ENCODE assay signal across 8 cellular contexts in the genomic region with DNA sequence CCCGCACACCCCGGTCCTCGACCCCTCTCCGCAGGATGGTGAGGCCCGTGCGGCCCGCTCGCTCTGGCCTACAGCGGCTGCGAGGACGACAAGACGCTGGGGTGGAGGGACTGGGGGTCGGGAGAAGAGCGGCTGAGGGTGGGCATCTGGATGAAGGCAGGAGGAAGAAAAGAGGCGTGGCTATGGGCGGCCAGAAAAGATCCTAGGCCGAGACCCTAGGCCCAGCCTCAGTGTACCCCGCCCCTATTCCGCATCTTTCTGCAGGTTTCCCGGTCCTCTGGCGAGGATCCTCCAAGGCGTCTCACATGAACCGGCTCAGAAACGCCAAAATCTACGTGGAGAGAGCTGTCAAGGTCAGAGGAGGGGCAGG.
DNase-seq lines count a peak whose midpoint lies in the region; ATAC-seq lines count a peak whose summit lies in the region.

No MANE protein-coding gene starts in this region.

- DNase-seq in activated naive CD8-positive, alpha-beta T cell treated with anti-CD3 and anti-CD28 coated beads, Interleukin-2, amount 50 U/mL, for 24 hours, result no peak
- no peak for DNase-seq in stimulated activated effector memory CD8-positive, alpha-beta T cell treated with anti-CD3 and anti-CD28 coated beads, Interleukin-12 subunit alpha, Interleukin-12 subunit beta, amount 100 ng/mL, for 72 hours (ENCODE audit: low spot score in 2 of 2)
- no peak for DNase-seq in NCI-H1436 (lab: John Stamatoyannopoulos, UW)
- DNase-seq in NCI-H1092 treated with DMSO at 0.1 percent for 48 hours (lab: John Stamatoyannopoulos, UW), result no peak
- DNase-seq in GM19238 (ENCODE audit: insufficient read length, low spot score), result no peak

- no peaks in the 10 kb centered on the region for H3K27me3 Mint-ChIP-seq in activated naive CD8-positive, alpha-beta T cell treated with anti-CD3 and anti-CD28 coated beads, Interleukin-2, amount 50 U/mL, for 24 hours

- H3K4me3 ChIP-seq in iPS-18a (ENCODE audit: low read length), result peak overlapping the region; percentile 71

- H3K9me3 ChIP-seq in iPS-18a (ENCODE audit: control insufficient read depth, low read depth, low read length), result no peaks in the 10 kb centered on the region

- H3K36me3 Mint-ChIP-seq in activated naive CD8-positive, alpha-beta T cell treated with anti-CD3 and anti-CD28 coated beads, Interleukin-2, amount 50 U/mL, for 24 hours (ENCODE audit: low read depth), result peaks cover 37% of the 10 kb centered on the region
- peaks cover 66% of the 10 kb centered on the region for H3K36me3 Mint-ChIP-seq in stimulated activated effector memory CD8-positive, alpha-beta T cell treated with anti-CD3 and anti-CD28 coated beads, Interleukin-12 subunit alpha, Interleukin-12 subunit beta, amount 100 ng/mL, for 72 hours

- peaks cover 13% of the 10 kb centered on the region for H3K27me3 ChIP-seq in iPS-18a (ENCODE audit: control insufficient read depth, insufficient read depth, low read length)

- peaks cover 8% of the 10 kb centered on the region for H3K36me3 ChIP-seq in iPS-18a (ENCODE audit: control insufficient read depth, low read depth, low read length)

- H3K9ac ChIP-seq in iPS-18a (ENCODE audit: low read length), result peak overlapping the region; percentile 36

- H3K4me1 ChIP-seq in iPS-18a (ENCODE audit: control insufficient read depth, low read depth, low read length), result peaks cover 9% of the 10 kb centered on the region

- no peaks in the 10 kb centered on the region for H3K9me3 Mint-ChIP-seq in activated naive CD8-positive, alpha-beta T cell treated with anti-CD3 and anti-CD28 coated beads, Interleukin-2, amount 50 U/mL, for 24 hours
- no peaks in the 10 kb centered on the region for H3K9me3 Mint-ChIP-seq in stimulated activated effector memory CD8-positive, alpha-beta T cell treated with anti-CD3 and anti-CD28 coated beads, Interleukin-12 subunit alpha, Interleukin-12 subunit beta, amount 100 ng/mL, for 72 hours

- ATAC-seq in HG03045 (IDR thresholded peaks at IDR 0.05; ENCODE audit: unreplicated experiment), result peak; percentile 4
- no peak for ATAC-seq in activated naive CD8-positive, alpha-beta T cell treated with anti-CD3 and anti-CD28 coated beads, Interleukin-2, amount 50 U/mL, for 24 hours
- ATAC-seq in stimulated activated effector memory CD8-positive, alpha-beta T cell treated with anti-CD3 and anti-CD28 coated beads, Interleukin-12 subunit alpha, Interleukin-12 subunit beta, amount 100 ng/mL, for 72 hours, result no peak
- ATAC-seq in HG02588 (IDR thresholded peaks at IDR 0.05; ENCODE audit: unreplicated experiment), result no peak

- H3K27ac ChIP-seq in iPS-18a (ENCODE audit: low read length), result no peak overlapping the region

- peaks cover 35% of the 10 kb centered on the region for H3K4me1 Mint-ChIP-seq in activated naive CD8-positive, alpha-beta T cell treated with anti-CD3 and anti-CD28 coated beads, Interleukin-2, amount 50 U/mL, for 24 hours
- peaks cover 45% of the 10 kb centered on the region for H3K4me1 Mint-ChIP-seq in stimulated activated effector memory CD8-positive, alpha-beta T cell treated with anti-CD3 and anti-CD28 coated beads, Interleukin-12 subunit alpha, Interleukin-12 subunit beta, amount 100 ng/mL, for 72 hours

- peak overlapping the region; percentile 16 for H3K4me3 Mint-ChIP-seq in activated naive CD8-positive, alpha-beta T cell treated with anti-CD3 and anti-CD28 coated beads, Interleukin-2, amount 50 U/mL, for 24 hours
- peak overlapping the region; percentile 89 for H3K4me3 Mint-ChIP-seq in stimulated activated effector memory CD8-positive, alpha-beta T cell treated with anti-CD3 and anti-CD28 coated beads, Interleukin-12 subunit alpha, Interleukin-12 subunit beta, amount 100 ng/mL, for 72 hours

- peak overlapping the region; percentile 2 for H3K27ac Mint-ChIP-seq in activated naive CD8-positive, alpha-beta T cell treated with anti-CD3 and anti-CD28 coated beads, Interleukin-2, amount 50 U/mL, for 24 hours
- H3K27ac Mint-ChIP-seq in stimulated activated effector memory CD8-positive, alpha-beta T cell treated with anti-CD3 and anti-CD28 coated beads, Interleukin-12 subunit alpha, Interleukin-12 subunit beta, amount 100 ng/mL, for 72 hours, result peak overlapping the region; percentile 96
